Comparison of ENCODE assay signal across 8 cellular contexts in genomic region chr6:156776470-156776840, GRCh38. TPM values are rescaled to one million over a fixed set of nuclear protein-coding genes. Genes with fewer than 3 reads are reported as not detected.
DNase-seq lines count a peak whose midpoint lies in the region; ATAC-seq and TF ChIP-seq lines count a peak whose summit lies in the region.

No MANE protein-coding gene starts in this region.

- H3K9me3 ChIP-seq in AG04450 (ENCODE audit: control insufficient read depth, insufficient read depth, low read length) (no peaks in the 10 kb centered on the region), OCI-LY7 (ENCODE audit: low read length) (no peaks in the 10 kb centered on the region), mesodermal cell (ENCODE audit: control insufficient read depth, low read length) (no peaks in the 10 kb centered on the region)

- H3K27ac ChIP-seq in AG04450 (ENCODE audit: low read depth, low read length) (peak overlapping the region; percentile 89), OCI-LY7 (ENCODE audit: low read depth, low read length, poor library complexity, severe bottlenecking) (peak overlapping the region; percentile 97), cingulate gyrus (ENCODE audit: low read depth, low read length) (peak overlapping the region; percentile 96), mesodermal cell (ENCODE audit: low read depth, low read length, severe bottlenecking) (peak overlapping the region; percentile 97)

- intact Hi-C loops in OCI-LY7 (cut with micrococcal nuclease; ENCODE audit: unreplicated experiment), result loop anchor here (2.0 to 5.0 kb wide), 4 partner anchors 22 to 494 kb away; no protein-coding TSS in a partner anchor

- H3K4me3 ChIP-seq in AG04450 (ENCODE audit: low read depth, low read length), result peak overlapping the region; percentile 69
- peak overlapping the region; percentile 80 for H3K4me3 ChIP-seq in OCI-LY7 (ENCODE audit: low read depth, low read length, poor library complexity, severe bottlenecking)
- peak overlapping the region; percentile 61 for H3K4me3 ChIP-seq in mesodermal cell (ENCODE audit: extremely low read depth, insufficient read depth, low read length, poor library complexity, severe bottlenecking)

- peaks cover 35% of the 10 kb centered on the region for H3K79me2 ChIP-seq in OCI-LY7 (ENCODE audit: insufficient read depth, low read depth, low read length)

- no peak for DNase-seq in AG04450 (ENCODE audit: low read depth, low spot score)
- peak; percentile 73 for DNase-seq in OCI-LY7 (ENCODE audit: low spot score)
- DNase-seq in RPMI8226, result no peak

- H3K4me1 ChIP-seq in OCI-LY7 (ENCODE audit: insufficient read depth, low read length, poor library complexity, severe bottlenecking) (peaks cover 36% of the 10 kb centered on the region), mesodermal cell (ENCODE audit: control insufficient read depth, insufficient read depth, low read length, poor library complexity, severe bottlenecking) (peaks cover 11% of the 10 kb centered on the region)

- CTCF ChIA-PET in AG04450 (lab: Charles Lee), result interaction anchor here (0.9 kb wide), 1 partner anchor 35 kb away, joined by 3 read pairs; no protein-coding TSS in a partner anchor
- CTCF ChIA-PET in OCI-LY7 (lab: Charles Lee; ENCODE audit: unreplicated experiment), result no interaction called here

- WGBS in mesodermal cell (ENCODE audit: insufficient coverage in 2 of 2), 2 experiments, result 80 to 84% methylated on average over 5 of the region's 8 CpGs

- peak overlapping the region; percentile 38; the same call in 1 of the 2 replicates for H2AFZ ChIP-seq in OCI-LY7 (ENCODE audit: low read length)

- POLR2A ChIA-PET in AG04450 (lab: Yijun Ruan, JAX) (interaction anchor here (0.6 to 1.4 kb wide), 2 partner anchors 10 to 89 kb away, joined by 3 to 6 read pairs; no protein-coding TSS in a partner anchor), OCI-LY7 (lab: Charles Lee) (interaction anchor here (0.6 to 2.7 kb wide), 10 partner anchors 10 to 492 kb away, joined by 3 to 21 read pairs (median 4); no protein-coding TSS in a partner anchor)

- TF ChIP-seq CTCF in AG04450 (IDR thresholded peaks at IDR 0.05; ENCODE audit: low read depth, low read length), result no peak
- TF ChIP-seq CTCF in OCI-LY7 (conservative IDR thresholded peaks at IDR 0.05; ENCODE audit: low read length), result peak; percentile 59

- ATAC-seq in GM21786 (IDR thresholded peaks at IDR 0.05; ENCODE audit: unreplicated experiment) (peak; percentile 21), GM18511 (IDR thresholded peaks at IDR 0.05; ENCODE audit: unreplicated experiment) (no peak), GM18870 (IDR thresholded peaks at IDR 0.05; ENCODE audit: unreplicated experiment) (no peak)

- peak overlapping the region; percentile 80 for H3K4me2 ChIP-seq in OCI-LY7 (ENCODE audit: low read length)

- TSS peak; percentile 58 for BruUV-seq in OCI-LY7 (replicated peaks; lab: Mats Ljungman, UMichigan)

- no peaks in the 10 kb centered on the region for H3K9me2 ChIP-seq in OCI-LY7 (ENCODE audit: insufficient read depth, low read length)

- H3K36me3 ChIP-seq in OCI-LY7 (ENCODE audit: insufficient read depth, low read length) (peaks cover under 1% of the 10 kb centered on the region; the same call in 1 of the 2 replicates), mesodermal cell (ENCODE audit: control insufficient read depth, insufficient read depth, low read length) (no peaks in the 10 kb centered on the region)

- H4K20me1 ChIP-seq in OCI-LY7 (ENCODE audit: insufficient read depth, low read length), result peaks cover 10% of the 10 kb centered on the region; the same call in 1 of the 2 replicates

- no peaks in the 10 kb centered on the region for H3K27me3 ChIP-seq in AG04450 (ENCODE audit: control insufficient read depth, insufficient read depth, low read length)

RNA-seq across cellular contexts. Expression of gene ARID1B, which starts 0.7 kb away (rescaled TPM):
- 19.2 and 21.2 TPM in 2 replicates for polyA plus RNA-seq in AG04450 (2011; rRNA removed)
- polyA minus RNA-seq in AG04450 (2011; rRNA and poly(A)+ RNA removed), result 116 and 133 TPM in 2 replicates
- total RNA-seq in OCI-LY7 (2014; rRNA removed; shearing (Covaris generic)), result 71.8 and 90.1 TPM in 2 replicates
- 164 and 170 TPM in 2 replicates for total RNA-seq in OCI-LY7 (2022)
- polyA plus RNA-seq in mesodermal cell (2013, experiment 1 of 2), result 45.9 TPM
- 43.6 TPM for polyA plus RNA-seq in mesodermal cell (2013, experiment 2 of 2)
